15 cellular contexts compared by ENCODE assay signal in the genomic region with DNA sequence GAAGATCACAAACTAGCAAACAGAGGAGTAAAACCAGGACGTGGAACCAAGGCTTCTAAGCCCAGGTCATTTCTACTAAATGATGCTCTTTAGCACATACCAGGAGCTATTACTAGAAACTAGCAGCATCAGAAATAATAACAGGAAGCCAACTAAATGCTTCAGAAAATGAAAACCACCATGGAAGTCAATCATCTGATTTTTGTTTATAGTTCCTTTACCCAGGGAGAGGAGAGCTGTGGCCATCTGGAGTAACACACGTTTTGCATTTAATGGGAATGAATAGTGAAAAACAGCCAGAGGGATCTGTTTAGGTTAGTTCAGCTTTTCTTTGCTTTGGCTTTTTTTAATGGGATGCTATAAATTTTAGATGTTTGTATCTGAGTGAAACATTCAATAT.
DNase-seq lines count a peak whose midpoint lies in the region; ATAC-seq and TF ChIP-seq lines count a peak whose summit lies in the region.
"Had no signal": no experiment of that assay in that cellular context is flagged by ENCODE, and none has a peak within 500 bp of the region (broad histone marks: within the 10 kb centered on the region; RNA-seq: fewer than 3 reads in every experiment).

No MANE protein-coding gene starts in this region.

- H3K4me2 ChIP-seq in IMR-90 (ENCODE audit: low read depth, low read length) = peak overlapping the region; percentile 13; the same call in 1 of the 2 replicates
- H3K4me2 ChIP-seq: BLaER1 treated with 17β-estradiol and CSF1 and Interleukin-3, amounts not matched to agents 10 nM and 100 nM had no signal

- no peak overlapping the region; the same call in 2 of the 3 replicates for H2BK15ac ChIP-seq in IMR-90 (ENCODE audit: low read depth, low read length)

- H4K8ac ChIP-seq in IMR-90 (ENCODE audit: low read depth in 2 of 2, low read length in 2 of 2) = peak overlapping the region in 1 of 2 experiments; percentile 50; a peak in 1 of 4 replicates

- H2AK5ac ChIP-seq in IMR-90 (ENCODE audit: low read depth, low read length) = no peak overlapping the region

- no peak overlapping the region for H2BK20ac ChIP-seq in IMR-90 (ENCODE audit: low read depth, low read length)

- H3K9me1 ChIP-seq in IMR-90 (ENCODE audit: insufficient read depth, low read length) = no peaks in the 10 kb centered on the region

- H3K27me3 ChIP-seq in AG04450 (ENCODE audit: control insufficient read depth, insufficient read depth, low read length) (no peaks in the 10 kb centered on the region), IMR-90 (ENCODE audit: control insufficient read depth, insufficient read depth, low read length) (no peaks in the 10 kb centered on the region; the same call in 1 of the 2 replicates)
- H3K27me3 ChIP-seq: BLaER1 treated with 17β-estradiol and CSF1 and Interleukin-3, amounts not matched to agents 10 nM and 100 nM; Peyer's patch had no signal

- H2AK9ac ChIP-seq in IMR-90 (replicated peaks; ENCODE audit: low read depth, low read length, poor library complexity) = no peak overlapping the region

- H3K4ac ChIP-seq in IMR-90 (ENCODE audit: low read depth, low read length) = no peak overlapping the region

- TF ChIP-seq RAD21 in IMR-90 (IDR thresholded peaks at IDR 0.05; ENCODE audit: low read length) = no peak

- H3K9ac ChIP-seq in IMR-90 (ENCODE audit: low read depth, low read length) = no peak overlapping the region
- H3K9ac ChIP-seq: BLaER1 treated with 17β-estradiol and CSF1 and Interleukin-3, amounts not matched to agents 10 nM and 100 nM had no signal

- intact Hi-C loops in IMR-90 (cut with micrococcal nuclease) = no loop called here

- peak overlapping the region; percentile 43 for H3K27ac ChIP-seq in AG04450 (ENCODE audit: low read depth, low read length)
- peak overlapping the region; percentile 22; the same call in 1 of the 2 replicates for H3K27ac ChIP-seq in IMR-90 (ENCODE audit: insufficient read depth, low read length)
- H3K27ac ChIP-seq: BLaER1 treated with 17β-estradiol and CSF1 and Interleukin-3, amounts not matched to agents 10 nM and 100 nM had no signal

- H2AFZ ChIP-seq in IMR-90 (replicated peaks; ENCODE audit: low read length, poor library complexity) = no peak overlapping the region

- ATAC-seq in IMR-90 (ENCODE audit: low read depth) (peak; percentile 79), SK-N-SH treated with all-trans-retinoic acid at 6 μM for 48 hours (no peak), GM18520 (IDR thresholded peaks at IDR 0.05; ENCODE audit: unreplicated experiment) (no peak)

- no peaks in the 10 kb centered on the region for H3K36me3 ChIP-seq in IMR-90 (ENCODE audit: control insufficient read depth, insufficient read depth, low read length)
- H3K36me3 ChIP-seq: BLaER1 treated with 17β-estradiol and CSF1 and Interleukin-3, amounts not matched to agents 10 nM and 100 nM; HAP-1; Peyer's patch had no signal

- H3K9me3 ChIP-seq in AG04450 (ENCODE audit: control insufficient read depth, insufficient read depth, low read length) (no peaks in the 10 kb centered on the region), IMR-90 (ENCODE audit: control insufficient read depth, insufficient read depth, low read length) (no peaks in the 10 kb centered on the region)
- H3K9me3 ChIP-seq: HAP-1, Peyer's patch had no signal

- 0 out of 2 replicates have a peak overlapping the region, but pooled peaks have one; percentile 2 for H3K23ac ChIP-seq in IMR-90 (ENCODE audit: low read depth, low read length)

- dilution Hi-C loops in IMR-90 (cut with HindIII; ENCODE audit: low sequenced_read_pairs, unreplicated experiment) = no loop called here

- POLR2A ChIA-PET in AG04450 (lab: Yijun Ruan, JAX) (interaction anchor here (0.7 to 1.2 kb wide), 3 partner anchors 9 to 27 kb away, joined by 3 to 5 read pairs (median 3); no protein-coding TSS in a partner anchor), IMR-90 (lab: Charles Lee; ENCODE audit: unreplicated experiment) (interaction anchor here (1.0 kb wide), 1 partner anchor 10 kb away, joined by 3 read pairs; no protein-coding TSS in a partner anchor)

- no peak overlapping the region for H3K56ac ChIP-seq in IMR-90 (ENCODE audit: extremely low read depth, insufficient read depth, low read length)

- in situ Hi-C loops in IMR-90 (cut with MboI; ENCODE audit: low sequenced_read_pairs) = no loop called here

- H4K5ac ChIP-seq in IMR-90 (ENCODE audit: low read depth, low read length) = no peak overlapping the region

- peak overlapping the region; percentile 60; the same call in 1 of the 2 replicates for H2BK120ac ChIP-seq in IMR-90 (ENCODE audit: low read depth, low read length)

- CTCF ChIA-PET in AG04450 (lab: Charles Lee) (interaction anchor here (0.8 kb wide), 1 partner anchor 12 kb away, joined by 3 read pairs; no protein-coding TSS in a partner anchor), IMR-90 (lab: Yijun Ruan, JAX) (interaction anchor here (0.6 kb wide), 1 partner anchor 269 kb away, joined by 3 read pairs; no protein-coding TSS in a partner anchor)

- no peak for TF ChIP-seq POLR2A in IMR-90 (IDR thresholded peaks at IDR 0.05; ENCODE audit: low read depth, low read length)

- peak; percentile 41 for DNase-seq in AG04450 (ENCODE audit: low read depth, low spot score)
- peak; percentile 77 for DNase-seq in IMR-90
- DNase-seq in fibroblast of peridontal ligament (ENCODE audit: extremely low read depth) = peak; percentile 74
- DNase-seq in GM10266 (ENCODE audit: extremely low spot score) = no peak
- no peak for DNase-seq in anterior cingulate cortex (lab: John Stamatoyannopoulos, UW)
- no peak for DNase-seq in SKM-1 treated with dmso at 0.1 percent for 144 hours (lab: John Stamatoyannopoulos, UW; ENCODE audit: unreplicated experiment)
- DNase-seq: 8988T, NCI-H1930, NCI-H446 treated with DMSO at 0.1 percent for 48 hours, Peyer's patch, SHP77 had no signal

- no peaks in the 10 kb centered on the region for H3K79me1 ChIP-seq in IMR-90 (ENCODE audit: low read depth in 1 of 2, low read length in 2 of 2)

- no peak overlapping the region for H3K4me3 ChIP-seq in AG04450 (ENCODE audit: low read depth, low read length)
- H3K4me3 ChIP-seq in IMR-90 (ENCODE audit: insufficient read depth, low read depth, low read length) = no peak overlapping the region
- H3K4me3 ChIP-seq: BLaER1 treated with 17β-estradiol and CSF1 and Interleukin-3, amounts not matched to agents 10 nM and 100 nM; HAP-1; Peyer's patch had no signal

- TF ChIP-seq CTCF in AG04450 (IDR thresholded peaks at IDR 0.05; ENCODE audit: low read depth, low read length) (no peak), IMR-90 (conservative IDR thresholded peaks at IDR 0.05; ENCODE audit: low read depth, low read length) (no peak), GM10266 (IDR thresholded peaks at IDR 0.05; ENCODE audit: control insufficient read depth, insufficient read depth, low read depth, missing control alignments) (no peak)

- no CpG with 5 or more reads among the region's 2 CpGs for WGBS in IMR-90 (ENCODE audit: extremely low coverage in 2 of 2, insufficient read length in 1 of 2), 2 experiments

- no peak overlapping the region for H2BK5ac ChIP-seq in IMR-90 (ENCODE audit: low read depth, low read length, poor library complexity, severe bottlenecking)

- H3K4me1 ChIP-seq in IMR-90 (ENCODE audit: control insufficient read depth, insufficient read depth, low read length) = peaks cover 2% of the 10 kb centered on the region; the same call in 1 of the 2 replicates
- H3K4me1 ChIP-seq: HAP-1, Peyer's patch had no signal

- no TSS peak for BruUV-seq in IMR-90 (replicated peaks; lab: Mats Ljungman, UMichigan)

- peak overlapping the region; percentile 53 for H3K14ac ChIP-seq in IMR-90 (replicated peaks; ENCODE audit: low read depth, low read length)

- no peak overlapping the region for H4K91ac ChIP-seq in IMR-90 (ENCODE audit: insufficient read depth, low read depth, low read length)

- peak overlapping the region; percentile 14; the same call in 1 of the 2 replicates for H3K18ac ChIP-seq in IMR-90 (ENCODE audit: low read depth, low read length)

- no peaks in the 10 kb centered on the region for H4K20me1 ChIP-seq in IMR-90 (ENCODE audit: insufficient read depth, low read length)
- H4K20me1 ChIP-seq: BLaER1 treated with 17β-estradiol and CSF1 and Interleukin-3, amounts not matched to agents 10 nM and 100 nM had no signal

TF ChIP-seq in IMR-90, 13 proteins besides CTCF, POLR2A, EP300 and RAD21:
- TF ChIP-seq ELK1 (IDR thresholded peaks at IDR 0.05; ENCODE audit: borderline replicate concordance, low read depth, low read length) = no peak
- TF ChIP-seq MAFK (IDR thresholded peaks at IDR 0.05; ENCODE audit: low read depth, low read length) = no peak

TF ChIP-seq in SK-N-SH treated with all-trans-retinoic acid at 6 μM for 48 hours, 23 proteins besides CTCF, POLR2A, EP300 and RAD21:
- TF ChIP-seq RARB (CRISPR knock-in tag; IDR thresholded peaks at IDR 0.05) (no peak), CSDC2 (CRISPR knock-in tag; IDR thresholded peaks at IDR 0.05) (no peak), ARNTL (CRISPR knock-in tag; IDR thresholded peaks at IDR 0.05; ENCODE audit: borderline replicate concordance, low read depth) (no peak), TCF4 (CRISPR knock-in tag; IDR thresholded peaks at IDR 0.05; ENCODE audit: borderline replicate concordance) (peak; percentile 32; the same call in 1 of the 2 replicates), GLIS3 (CRISPR knock-in tag; IDR thresholded peaks at IDR 0.05) (no peak)

Comparison
In these comparisons a context has a peak if more than half of its experiments do, and no peak if none do; other contexts are left out.
1. DNase-seq: peak in AG04450 (single experiment), IMR-90 (single experiment) and fibroblast of peridontal ligament (single experiment); none in GM10266 (single experiment), anterior cingulate cortex (0 of 58) and SKM-1 treated with dmso at 0.1 percent for 144 hours (single experiment).